In the genomic region with DNA sequence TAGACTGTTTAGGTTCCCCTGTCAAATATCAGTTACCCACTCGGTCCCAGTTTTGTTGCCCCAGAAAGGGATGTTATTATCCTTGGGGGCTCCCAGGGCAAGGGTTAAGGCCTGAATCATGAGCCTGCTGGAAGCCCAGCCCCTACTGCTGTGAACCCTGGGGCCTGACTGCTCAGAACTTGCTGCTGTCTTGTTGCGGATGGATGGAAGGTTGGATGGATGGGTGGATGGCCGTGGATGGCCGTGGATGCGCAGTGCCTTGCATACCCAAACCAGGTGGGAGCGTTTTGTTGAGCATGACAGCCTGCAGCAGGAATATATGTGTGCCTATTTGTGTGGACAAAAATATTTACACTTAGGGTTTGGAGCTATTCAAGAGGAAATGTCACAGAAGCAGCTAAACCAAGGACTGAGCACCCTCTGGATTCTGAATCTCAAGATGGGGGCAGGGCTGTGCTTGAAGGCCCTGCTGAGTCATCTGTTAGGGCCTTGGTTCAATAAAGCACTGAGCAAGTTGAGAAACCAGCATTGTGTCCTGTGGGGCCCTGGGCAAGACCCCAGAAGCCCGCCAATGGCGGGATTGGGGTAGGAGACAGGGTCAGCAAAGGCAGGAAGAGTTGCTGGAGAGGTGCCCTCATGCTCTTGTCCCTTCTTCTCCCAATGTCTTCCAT, we compare ENCODE assay signal across 9 cellular contexts. TPM values are rescaled to one million over a fixed set of nuclear protein-coding genes. Genes with fewer than 3 reads are reported as not detected.
A peak's percentile ranks its signal among the peaks of the same experiment; 100 is the strongest.
DNase-seq lines count a peak whose midpoint lies in the region; ATAC-seq and TF ChIP-seq lines count a peak whose summit lies in the region.
"Had no signal": no experiment of that assay in that cellular context is flagged by ENCODE, and none has a peak within 500 bp of the region (broad histone marks: within the 10 kb centered on the region; RNA-seq: fewer than 3 reads in every experiment).

No MANE protein-coding gene starts in this region.

- DNase-seq in activated naive CD4-positive, alpha-beta T cell treated with anti-CD3 and anti-CD28 coated beads for 36 hours, result no peak
- DNase-seq in activated naive CD4-positive, alpha-beta T cell treated with Interleukin-2 at 50 U/mL for 16 hours, result no peak
- DNase-seq in MCF 10A (ENCODE audit: unreplicated experiment), result peak; percentile 86
- DNase-seq in lower lobe of right lung, result peak; percentile 20
- peak; percentile 23 to 58 for DNase-seq in upper lobe of left lung
- DNase-seq in NCI-H1417 (lab: John Stamatoyannopoulos, UW), result no peak
- DNase-seq in sciatic nerve (ENCODE audit: low spot score), result no peak
- DNase-seq in GM19240 (ENCODE audit: insufficient read length, low spot score), result no peak
- DNase-seq: DMS153 had no signal

- H3K4me3 ChIP-seq in lower lobe of right lung (no peak overlapping the region), upper lobe of left lung (no peak overlapping the region)

- H3K27me3 Mint-ChIP-seq in activated naive CD4-positive, alpha-beta T cell treated with anti-CD3 and anti-CD28 coated beads for 36 hours (ENCODE audit: low read depth), result no peaks in the 10 kb centered on the region
- H3K27me3 Mint-ChIP-seq in MCF 10A (ENCODE audit: insufficient read depth, unreplicated experiment), result no peaks in the 10 kb centered on the region

- H3K4me1 ChIP-seq in lower lobe of right lung (peaks cover 94% of the 10 kb centered on the region), upper lobe of left lung (peaks cover 78 to 96% (median 85%) of the 10 kb centered on the region in 4 donors)

- CTCF ChIA-PET in activated naive CD4-positive, alpha-beta T cell treated with anti-CD3 and anti-CD28 coated beads for 36 hours (lab: Charles Lee), result interaction anchor here (0.7 kb wide), 1 partner anchor 13 kb away, joined by 3 read pairs; no protein-coding TSS in a partner anchor
- CTCF ChIA-PET in MCF 10A (lab: Yijun Ruan, JAX), result interaction anchor here (0.6 to 1.1 kb wide), 3 partner anchors 17 to 681 kb away, joined by 3 to 4 read pairs (median 3); no protein-coding TSS in a partner anchor

- H3K27me3 ChIP-seq in lower lobe of right lung (ENCODE audit: low read depth) (no peaks in the 10 kb centered on the region), upper lobe of left lung (no peaks in the 10 kb centered on the region)

- H3K9me3 Mint-ChIP-seq in activated naive CD4-positive, alpha-beta T cell treated with anti-CD3 and anti-CD28 coated beads for 36 hours, result no peaks in the 10 kb centered on the region
- no peaks in the 10 kb centered on the region for H3K9me3 Mint-ChIP-seq in MCF 10A (ENCODE audit: unreplicated experiment)

- H3K36me3 ChIP-seq in lower lobe of right lung, result peaks cover 53% of the 10 kb centered on the region
- peaks cover 4 to 54% (median 52%) of the 10 kb centered on the region in 4 donors for H3K36me3 ChIP-seq in upper lobe of left lung

- H3K4me1 Mint-ChIP-seq in activated naive CD4-positive, alpha-beta T cell treated with anti-CD3 and anti-CD28 coated beads for 36 hours (ENCODE audit: low read depth), result peaks cover 38% of the 10 kb centered on the region
- peaks cover 49% of the 10 kb centered on the region for H3K4me1 Mint-ChIP-seq in MCF 10A (ENCODE audit: insufficient read depth, unreplicated experiment)

- BruUV-seq in MCF 10A (replicated peaks; lab: Mats Ljungman, UMichigan), result TSS peak; percentile 18

- TF ChIP-seq EP300 in upper lobe of left lung (IDR thresholded peaks at IDR 0.05), result no peak

- POLR2A ChIA-PET in MCF 10A (lab: Yijun Ruan, JAX), result interaction anchor here (0.7 to 1.8 kb wide), 3 partner anchors 20 to 42 kb away, joined by 3 to 8 read pairs (median 4); a partner anchor contains a TSS

- no peaks in the 10 kb centered on the region for H3K9me3 ChIP-seq in lower lobe of right lung
- no peaks in the 10 kb centered on the region for H3K9me3 ChIP-seq in upper lobe of left lung

- peak overlapping the region; percentile 83 for H3K27ac ChIP-seq in lower lobe of right lung
- peak overlapping the region; percentile 91 to 98 (median 96) for H3K27ac ChIP-seq in upper lobe of left lung

- intact Hi-C loops in activated naive CD4-positive, alpha-beta T cell treated with anti-CD3 and anti-CD28 coated beads for 36 hours (cut with micrococcal nuclease), result no loop called here
- intact Hi-C loops in MCF 10A (cut with micrococcal nuclease) (no loop called here), lower lobe of right lung (cut with DNase I) (no loop called here), sciatic nerve (cut with DNase I) (no loop called here)

- 93 to 96% methylated on average over 8 of the region's 8 CpGs for WGBS in upper lobe of left lung, 2 donors

- TF ChIP-seq POLR2A in upper lobe of left lung (IDR thresholded peaks at IDR 0.05), result no peak

- ATAC-seq in lower lobe of right lung (no peak), upper lobe of left lung (ENCODE audit: low FRiP score in 2 of 2) (no peak), sciatic nerve (no peak)

- no peak for TF ChIP-seq CTCF in MCF 10A (IDR thresholded peaks at IDR 0.05; ENCODE audit: unreplicated experiment)
- no peak for TF ChIP-seq CTCF in lower lobe of right lung (IDR thresholded peaks at IDR 0.05)
- TF ChIP-seq CTCF in upper lobe of left lung (IDR thresholded peaks at IDR 0.05), result no peak

- H3K4me3 Mint-ChIP-seq in activated naive CD4-positive, alpha-beta T cell treated with anti-CD3 and anti-CD28 coated beads for 36 hours, result no peak overlapping the region
- H3K4me3 Mint-ChIP-seq in MCF 10A (ENCODE audit: unreplicated experiment), result peak overlapping the region; percentile 28

- H3K27ac Mint-ChIP-seq in activated naive CD4-positive, alpha-beta T cell treated with anti-CD3 and anti-CD28 coated beads for 36 hours, result peak overlapping the region; percentile 54
- peak overlapping the region; percentile 94 for H3K27ac Mint-ChIP-seq in MCF 10A (ENCODE audit: low read depth, unreplicated experiment)

- peaks cover 42% of the 10 kb centered on the region for H3K36me3 Mint-ChIP-seq in activated naive CD4-positive, alpha-beta T cell treated with anti-CD3 and anti-CD28 coated beads for 36 hours (ENCODE audit: low read depth)
- H3K36me3 Mint-ChIP-seq in MCF 10A (ENCODE audit: insufficient read depth, unreplicated experiment), result peaks cover 82% of the 10 kb centered on the region

RNA-seq across cellular contexts. Expression of a gene that starts 9.6 kb away (rescaled TPM):
- total RNA-seq in activated naive CD4-positive, alpha-beta T cell treated with anti-CD3 and anti-CD28 coated beads for 36 hours, result 10 to 100 TPM; 94.8 to 97.7 TPM
- 134 and 137 TPM in 2 replicates for total RNA-seq in MCF 10A (2022)
- total RNA-seq in lower lobe of right lung, result 97.7 TPM
- 100 to 1,000 TPM in 3 of 6 donors, 10 to 100 TPM in 3; 45.5 to 151 (median 99.1) TPM for total RNA-seq in upper lobe of left lung
- 55.2 TPM for total RNA-seq in sciatic nerve

RNA-seq across cellular contexts. Expression of a gene that starts 14.6 kb away (rescaled TPM):
- total RNA-seq in activated naive CD4-positive, alpha-beta T cell treated with anti-CD3 and anti-CD28 coated beads for 36 hours, result 1 to 10 TPM; 8.0 to 8.2 TPM
- total RNA-seq in MCF 10A (2022) (15.8 and 19.2 TPM in 2 replicates), lower lobe of right lung (11.1 TPM), upper lobe of left lung (10 to 100 TPM in 5 of 6 donors, 1 to 10 TPM in 1; 9.4 to 20.8 (median 14.7) TPM), sciatic nerve (8.4 TPM)

RNA-seq across cellular contexts. Expression of a gene that starts 19.2 kb away (rescaled TPM):
- total RNA-seq in activated naive CD4-positive, alpha-beta T cell treated with anti-CD3 and anti-CD28 coated beads for 36 hours, result 10 to 100 TPM; 29.1 to 30.3 TPM
- 51.5 and 54.8 TPM in 2 replicates for total RNA-seq in MCF 10A (2022)
- total RNA-seq in lower lobe of right lung, result 76.2 TPM
- total RNA-seq in upper lobe of left lung, result 100 to 1,000 TPM in 2 of 6 donors, 10 to 100 TPM in 4; 56.6 to 125 (median 89.7) TPM
- total RNA-seq in sciatic nerve, result 71.0 TPM

RNA-seq across cellular contexts. Expression of a gene that starts 24.5 kb away (rescaled TPM):
- total RNA-seq in activated naive CD4-positive, alpha-beta T cell treated with anti-CD3 and anti-CD28 coated beads for 36 hours, result not detected
- total RNA-seq in MCF 10A (2022) (0.32 TPM in 1 of 2 replicates, not detected in the other), lower lobe of right lung (3.9 TPM), upper lobe of left lung (10 to 100 TPM in 1 of 6 donors, 1 to 10 TPM in 4, under 1 TPM in 1; 0.34 to 15.1 (median 5.4) TPM), sciatic nerve (not detected)

RNA-seq across cellular contexts. Expression of a gene that starts 38.2 kb away (rescaled TPM):
- 10 to 100 TPM; 47.9 to 50.4 TPM for total RNA-seq in activated naive CD4-positive, alpha-beta T cell treated with anti-CD3 and anti-CD28 coated beads for 36 hours
- total RNA-seq in MCF 10A (2022), result 37.8 and 58.8 TPM in 2 replicates
- total RNA-seq in lower lobe of right lung, result 33.2 TPM
- 10 to 100 TPM in 5 of 6 donors, 1 to 10 TPM in 1; 6.7 to 41.9 (median 39.1) TPM for total RNA-seq in upper lobe of left lung
- 25.7 TPM for total RNA-seq in sciatic nerve

Comparison
In these comparisons a context has a peak if more than half of its experiments do, and no peak if none do; other contexts are left out.
1. DNase-seq: peak in MCF 10A (single experiment), lower lobe of right lung (single experiment) and upper lobe of left lung (2 of 2); none in activated naive CD4-positive, alpha-beta T cell treated with anti-CD3 and anti-CD28 coated beads for 36 hours (single experiment), activated naive CD4-positive, alpha-beta T cell treated with Interleukin-2 at 50 U/mL for 16 hours (single experiment), NCI-H1417 (0 of 3), sciatic nerve (single experiment) and GM19240 (single experiment).